ENCODE assay signal across 14 cellular contexts in genomic region chr5:62937661-62938558, GRCh38.
DNase-seq lines count a peak whose midpoint lies in the region; ATAC-seq and TF ChIP-seq lines count a peak whose summit lies in the region.
"Had no signal": no experiment of that assay in that cellular context is flagged by ENCODE, and none has a peak within 500 bp of the region (broad histone marks: within the 10 kb centered on the region; RNA-seq: fewer than 3 reads in every experiment).

No MANE protein-coding gene starts in this region.

- intact Hi-C loops in right lobe of liver (cut with DNase I): no loop called here
- intact Hi-C loops in tibial artery (cut with DNase I; ENCODE audit: low total_unique reads): no loop called here
- intact Hi-C loops in activated CD4-positive, alpha-beta T cell treated with anti-CD3 and anti-CD28 coated beads, Interleukin-2, amount 10 ng/mL, durations not matched to agents 24 days and 14 days (cut with micrococcal nuclease): no loop called here

- no peaks in the 10 kb centered on the region for H3K4me1 Mint-ChIP-seq in activated CD4-positive, alpha-beta T cell treated with anti-CD3 and anti-CD28 coated beads, Interleukin-2, amount 10 ng/mL, durations not matched to agents 24 days and 14 days
- H3K4me1 Mint-ChIP-seq: naive B cell had no signal

- H3K4me1 ChIP-seq in right lobe of liver: peaks cover 0 to 32% (median 11%) of the 10 kb centered on the region in 4 donors
- peaks cover 0 to 21% (median 14%) of the 10 kb centered on the region in 4 donors for H3K4me1 ChIP-seq in tibial artery
- H3K4me1 ChIP-seq: adrenal gland had no signal

- no peak overlapping the region for H3K27ac Mint-ChIP-seq in activated CD4-positive, alpha-beta T cell treated with anti-CD3 and anti-CD28 coated beads, Interleukin-2, amount 10 ng/mL, durations not matched to agents 24 days and 14 days
- H3K27ac Mint-ChIP-seq: CD4-positive, alpha-beta T cell; naive B cell; WTC11 had no signal

- no peaks in the 10 kb centered on the region for H3K27me3 Mint-ChIP-seq in activated CD4-positive, alpha-beta T cell treated with anti-CD3 and anti-CD28 coated beads, Interleukin-2, amount 10 ng/mL, durations not matched to agents 24 days and 14 days

- H3K27ac ChIP-seq in coronary artery (peak overlapping the region; percentile 31 to 32), right lobe of liver (peak overlapping the region; percentile 48 to 67 (median 63)), tibial artery (peak overlapping the region; percentile 19 to 48)
- H3K27ac ChIP-seq: skin epidermis had no signal

- H3K36me3 ChIP-seq in right lobe of liver: no peaks in the 10 kb centered on the region
- no peaks in the 10 kb centered on the region for H3K36me3 ChIP-seq in tibial artery
- H3K36me3 ChIP-seq: adrenal gland had no signal

- no peak for TF ChIP-seq CTCF in coronary artery (IDR thresholded peaks at IDR 0.05)
- TF ChIP-seq CTCF in right lobe of liver (IDR thresholded peaks at IDR 0.05): no peak
- no peak for TF ChIP-seq CTCF in tibial artery (IDR thresholded peaks at IDR 0.05)

- ATAC-seq in right lobe of liver: peak; percentile 85 to 88 (median 85)

- H3K9me3 ChIP-seq in right lobe of liver (no peaks in the 10 kb centered on the region), tibial artery (no peaks in the 10 kb centered on the region)
- H3K9me3 ChIP-seq: adrenal gland had no signal

- no peaks in the 10 kb centered on the region for H3K27me3 ChIP-seq in right lobe of liver
- no peaks in the 10 kb centered on the region for H3K27me3 ChIP-seq in tibial artery
- H3K27me3 ChIP-seq: adrenal gland had no signal

- no peak overlapping the region for H3K4me3 ChIP-seq in coronary artery
- H3K4me3 ChIP-seq in right lobe of liver: no peak overlapping the region
- no peak overlapping the region for H3K4me3 ChIP-seq in tibial artery
- H3K4me3 ChIP-seq: adrenal gland, skin epidermis had no signal

- no peak for TF ChIP-seq POLR2A in right lobe of liver (IDR thresholded peaks at IDR 0.05)

- no peaks in the 10 kb centered on the region for H3K9me3 Mint-ChIP-seq in activated CD4-positive, alpha-beta T cell treated with anti-CD3 and anti-CD28 coated beads, Interleukin-2, amount 10 ng/mL, durations not matched to agents 24 days and 14 days
- H3K9me3 Mint-ChIP-seq: CD4-positive, alpha-beta T cell; WTC11 had no signal

- WGBS in right lobe of liver (ENCODE audit: insufficient coverage, low coverage, low lambda C conversion rate, missing lambda C conversion rate): 14% methylated on average over 3 of the region's 3 CpGs

- peak; percentile 4 for DNase-seq in M059J (ENCODE audit: low read depth)
- no peak for DNase-seq in coronary artery (ENCODE audit: low spot score)
- DNase-seq in right lobe of liver: no peak
- no peak for DNase-seq in tibial artery
- no peak for DNase-seq in activated CD4-positive, alpha-beta T cell treated with anti-CD3 and anti-CD28 coated beads, Interleukin-2, amount 10 ng/mL, durations not matched to agents 24 days and 14 days
- no peak for DNase-seq in activated effector memory CD4-positive, alpha-beta T cell treated with anti-CD3 and anti-CD28 coated beads, Interleukin-2, amount 50 U/mL, for 16 hours
- DNase-seq in D341Med (ENCODE audit: low spot score): no peak
- DNase-seq: adrenal gland; CD4-positive, alpha-beta T cell; Kasumi-1; naive B cell; NCI-H2107 had no signal

- no peaks in the 10 kb centered on the region for H3K36me3 Mint-ChIP-seq in activated CD4-positive, alpha-beta T cell treated with anti-CD3 and anti-CD28 coated beads, Interleukin-2, amount 10 ng/mL, durations not matched to agents 24 days and 14 days (ENCODE audit: low read depth)
- H3K36me3 Mint-ChIP-seq: naive B cell, WTC11 had no signal

- H3K4me3 Mint-ChIP-seq in activated CD4-positive, alpha-beta T cell treated with anti-CD3 and anti-CD28 coated beads, Interleukin-2, amount 10 ng/mL, durations not matched to agents 24 days and 14 days: no peak overlapping the region
- H3K4me3 Mint-ChIP-seq: CD4-positive, alpha-beta T cell; naive B cell; WTC11 had no signal
